Comparison of ENCODE assay signal across 3 cellular contexts in the genomic region with DNA sequence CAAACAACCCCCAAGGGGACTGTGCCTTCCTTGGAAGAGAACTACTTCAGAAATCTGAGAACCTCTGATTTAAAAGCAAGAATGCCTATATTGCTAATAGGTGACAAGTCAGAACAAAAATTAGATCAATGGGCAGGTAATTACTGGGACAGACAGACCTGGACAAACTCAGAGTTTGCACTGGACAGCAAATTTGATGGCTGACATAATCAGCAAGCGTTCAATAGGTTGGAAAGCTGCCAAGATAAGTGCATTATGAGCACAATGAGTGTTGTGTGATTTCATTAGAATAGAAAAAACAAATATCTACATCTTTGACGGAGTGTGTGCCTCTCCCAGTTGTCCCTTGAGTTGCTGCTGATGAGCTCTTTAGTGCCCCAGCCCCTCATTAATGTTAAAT.
TF ChIP-seq lines count a peak whose summit lies in the region.

No MANE protein-coding gene starts in this region.

TF ChIP-seq in SK-N-SH, 30 proteins besides CTCF, POLR2A, EP300 and RAD21 (continued from another document):
- TF ChIP-seq MEF2A (IDR thresholded peaks at IDR 0.05; ENCODE audit: borderline replicate concordance, low read depth) (no peak), TCF12 (IDR thresholded peaks at IDR 0.05) (peak; percentile 18; the same call in 1 of the 2 replicates)

TF ChIP-seq in SK-N-SH treated with all-trans-retinoic acid at 6 μM for 48 hours, 23 proteins besides CTCF, POLR2A, EP300 and RAD21 (continued from another document):
- TF ChIP-seq PPARA (CRISPR knock-in tag; IDR thresholded peaks at IDR 0.05; ENCODE audit: borderline replicate concordance) = no peak
- TF ChIP-seq SNAI2 (CRISPR knock-in tag; IDR thresholded peaks at IDR 0.05) = no peak
- no peak for TF ChIP-seq CSDC2 (CRISPR knock-in tag; IDR thresholded peaks at IDR 0.05)
- TF ChIP-seq RARB (CRISPR knock-in tag; IDR thresholded peaks at IDR 0.05) = no peak
- no peak for TF ChIP-seq ZNF8 (CRISPR knock-in tag; IDR thresholded peaks at IDR 0.05)
- no peak for TF ChIP-seq ZNF565 (CRISPR knock-in tag; conservative IDR thresholded peaks at IDR 0.05; ENCODE audit: low read depth)
- TF ChIP-seq ZFP30 (CRISPR knock-in tag; IDR thresholded peaks at IDR 0.05) = no peak
- TF ChIP-seq TSHZ2 (CRISPR knock-in tag; IDR thresholded peaks at IDR 0.05) = no peak
- no peak for TF ChIP-seq ARNTL (CRISPR knock-in tag; IDR thresholded peaks at IDR 0.05; ENCODE audit: borderline replicate concordance, low read depth)
- TF ChIP-seq, protein P1, sequence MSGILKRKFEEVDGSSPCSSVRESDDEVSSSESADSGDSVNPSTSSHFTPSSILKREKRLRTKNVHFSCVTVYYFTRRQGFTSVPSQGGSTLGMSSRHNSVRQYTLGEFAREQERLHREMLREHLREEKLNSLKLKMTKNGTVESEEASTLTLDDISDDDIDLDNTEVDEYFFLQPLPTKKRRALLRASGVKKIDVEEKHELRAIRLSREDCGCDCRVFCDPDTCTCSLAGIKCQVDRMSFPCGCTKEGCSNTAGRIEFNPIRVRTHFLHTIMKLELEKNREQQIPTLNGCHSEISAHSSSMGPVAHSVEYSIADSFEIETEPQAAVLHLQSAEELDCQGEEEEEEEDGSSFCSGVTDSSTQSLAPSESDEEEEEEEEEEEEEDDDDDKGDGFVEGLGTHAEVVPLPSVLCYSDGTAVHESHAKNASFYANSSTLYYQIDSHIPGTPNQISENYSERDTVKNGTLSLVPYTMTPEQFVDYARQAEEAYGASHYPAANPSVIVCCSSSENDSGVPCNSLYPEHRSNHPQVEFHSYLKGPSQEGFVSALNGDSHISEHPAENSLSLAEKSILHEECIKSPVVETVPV (CRISPR knock-in tag; IDR thresholded peaks at IDR 0.05) = no peak

TF ChIP-seq in endothelial cell of umbilical vein, 7 proteins besides CTCF, POLR2A, EP300 and RAD21 (continued from another document):
- no peak for TF ChIP-seq JUN (IDR thresholded peaks at IDR 0.05; ENCODE audit: borderline replicate concordance, insufficient read depth, insufficient read length, low read depth)
- TF ChIP-seq GATA2 (IDR thresholded peaks at IDR 0.05; ENCODE audit: insufficient read depth, insufficient read length, low read depth, low read length) = no peak
- TF ChIP-seq MYC (IDR thresholded peaks at IDR 0.05; ENCODE audit: low read depth, low read length) = no peak
- TF ChIP-seq MAX (IDR thresholded peaks at IDR 0.05; ENCODE audit: insufficient read depth, insufficient read length) = no peak
- TF ChIP-seq POLR2AphosphoS5 (IDR thresholded peaks at IDR 0.05; ENCODE audit: insufficient read depth, low read depth, low read length) = no peak
